Comparison of ENCODE assay signal across 16 cellular contexts in the genomic region with DNA sequence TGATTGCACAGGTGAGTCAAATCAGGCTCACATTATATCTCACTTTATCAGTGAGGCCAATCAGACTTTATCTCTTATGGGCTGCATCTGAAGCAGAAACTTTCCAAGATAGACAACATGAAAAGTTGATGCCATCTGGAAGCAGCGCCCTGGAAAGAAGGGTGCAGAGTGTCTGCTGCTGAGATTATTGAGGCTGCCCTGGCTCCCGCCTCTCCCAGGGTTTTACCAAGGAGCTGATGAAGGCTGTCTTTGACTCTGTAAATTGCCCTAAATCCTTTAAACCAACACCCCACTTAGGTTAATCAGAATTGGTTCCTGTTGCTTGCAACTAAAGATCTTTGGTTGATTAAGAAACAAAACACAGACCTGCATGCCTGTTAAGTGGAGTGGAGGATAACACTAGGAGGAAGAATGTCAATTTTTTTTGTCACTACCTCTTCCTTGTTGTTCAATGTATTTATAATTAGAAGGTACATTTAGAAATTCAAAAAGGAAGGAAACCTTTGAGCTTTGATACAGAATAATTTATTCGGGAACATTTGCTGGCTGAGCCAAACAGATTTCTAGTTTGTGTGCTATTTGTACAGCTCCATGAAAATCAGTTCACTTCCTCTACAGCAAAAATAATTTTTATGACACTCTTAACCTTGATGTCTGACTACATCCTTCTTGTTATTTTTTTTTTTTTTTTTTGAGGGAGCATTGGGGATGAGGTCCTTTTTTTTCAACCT.
DNase-seq lines count a peak whose midpoint lies in the region; ATAC-seq, FAIRE-seq and TF ChIP-seq lines count a peak whose summit lies in the region.
"Had no signal": no experiment of that assay in that cellular context is flagged by ENCODE, and none has a peak within 500 bp of the region (broad histone marks: within the 10 kb centered on the region; RNA-seq: fewer than 3 reads in every experiment).

No MANE protein-coding gene starts in this region.

- H3K27ac Mint-ChIP-seq in mesothelial cell of epicardium (peak overlapping the region; percentile 9), chondrocyte (ENCODE audit: unreplicated experiment) (no peak overlapping the region)
- H3K27ac Mint-ChIP-seq: CD8-positive, alpha-beta memory T cell had no signal

- in situ Hi-C loops in ACHN (cut with HindIII; ENCODE audit: low pct_ligation_motif_present, low pct_unique_long_range_greater_than_20kb, low sequenced_read_pairs) = no loop called here

- no peaks in the 10 kb centered on the region for H3K36me3 Mint-ChIP-seq in mesothelial cell of epicardium
- H3K36me3 Mint-ChIP-seq in chondrocyte (ENCODE audit: low read depth) = no peaks in the 10 kb centered on the region
- H3K36me3 Mint-ChIP-seq: CD8-positive, alpha-beta memory T cell had no signal

- intact Hi-C loops in psoas muscle (cut with DNase I) = no loop called here

- whole genome bisulfite sequencing in A549 (ENCODE audit: missing lambda C conversion rate) = 85% methylated on average over 3 of the region's 3 CpGs
- WGBS in psoas muscle, 3 donors = 70 to 78% (median 73%) methylated on average over 3 of the region's 3 CpGs

- H3K4me1 ChIP-seq in A549 = peaks cover 95% of the 10 kb centered on the region
- H3K4me1 ChIP-seq in psoas muscle = no peaks in the 10 kb centered on the region

- TF ChIP-seq CTCF in A549 (IDR thresholded peaks at IDR 0.05) (no peak), D721Med (IDR thresholded peaks at IDR 0.05; ENCODE audit: insufficient read depth, missing control alignments) (no peak), VCaP (conservative IDR thresholded peaks at IDR 0.05) (no peak), mesothelial cell of epicardium (IDR thresholded peaks at IDR 0.05; ENCODE audit: unreplicated experiment) (no peak), psoas muscle (IDR thresholded peaks at IDR 0.05) (no peak), chondrocyte (IDR thresholded peaks at IDR 0.05) (no peak)

- ATAC-seq in A549 = no peak
- ATAC-seq in psoas muscle = no peak

- H3K9me3 ChIP-seq in A549 (no peaks in the 10 kb centered on the region), psoas muscle (no peaks in the 10 kb centered on the region)

- H3K27me3 ChIP-seq in psoas muscle (ENCODE audit: insufficient read depth in 3 of 3, low read length in 2 of 3) = no peaks in the 10 kb centered on the region

- CTCF ChIA-PET in A549 (lab: Yijun Ruan, JAX) = interaction anchor here (0.7 to 1.2 kb wide), 2 partner anchors 15 to 168 kb away, joined by 4 to 7 read pairs; no protein-coding TSS in a partner anchor

- H3K9me3 Mint-ChIP-seq in mesothelial cell of epicardium = no peaks in the 10 kb centered on the region
- H3K9me3 Mint-ChIP-seq in chondrocyte (ENCODE audit: low read depth) = no peaks in the 10 kb centered on the region
- H3K9me3 Mint-ChIP-seq: CD8-positive, alpha-beta memory T cell had no signal

- TF ChIP-seq EP300 in A549 (IDR thresholded peaks at IDR 0.05) = no peak

- TF ChIP-seq POLR2A in A549 (IDR thresholded peaks at IDR 0.05; ENCODE audit: low read length) = no peak

- POLR2A ChIA-PET in A549 (lab: Yijun Ruan, JAX) = interaction anchor here (0.7 kb wide), 1 partner anchor 100 kb away, joined by 6 read pairs; no protein-coding TSS in a partner anchor

- no peaks in the 10 kb centered on the region for H3K27me3 Mint-ChIP-seq in mesothelial cell of epicardium (ENCODE audit: low read depth)
- H3K27me3 Mint-ChIP-seq in chondrocyte (ENCODE audit: low read depth) = no peaks in the 10 kb centered on the region

- no peak for FAIRE-seq in A549 (lab: Jason Lieb, UNC)
- FAIRE-seq in D721Med (lab: Jason Lieb, UNC) = peak; percentile 41

- H3K36me3 ChIP-seq in psoas muscle (ENCODE audit: insufficient read depth in 1 of 2, low read depth in 1 of 2) = no peaks in the 10 kb centered on the region

- peak overlapping the region; percentile 18 for H3K4me2 ChIP-seq in A549

- DNase-seq in A549 (ENCODE audit: low read depth in 1 of 2, low spot score in 1 of 2) (no peak), D721Med (ENCODE audit: insufficient read length, low spot score) (peak; percentile 33), mesothelial cell of epicardium (ENCODE audit: low spot score in 2 of 2, unreplicated experiment in 2 of 2) (no peak), psoas muscle (no peak), ACHN (no peak), chondrocyte (ENCODE audit: low spot score) (no peak)
- no peak for DNase-seq in effector CD4-positive, alpha-beta T cell
- DNase-seq: C1 segment of cervical spinal cord; CD8-positive, alpha-beta memory T cell; GDM1; H7; NCI-H1694 treated with DMSO at 0.1 percent for 48 hours; NCI-H2227 treated with DMSO at 0.1 percent for 48 hours; NCI-H524 had no signal

- H3K4me3 ChIP-seq in A549 (no peak overlapping the region), psoas muscle (no peak overlapping the region)

- H3K4me3 Mint-ChIP-seq in mesothelial cell of epicardium = no peak overlapping the region
- no peak overlapping the region for H3K4me3 Mint-ChIP-seq in chondrocyte (ENCODE audit: unreplicated experiment)
- H3K4me3 Mint-ChIP-seq: CD8-positive, alpha-beta memory T cell had no signal

- H3K4me1 Mint-ChIP-seq in mesothelial cell of epicardium (peaks cover 46% of the 10 kb centered on the region), chondrocyte (ENCODE audit: low read depth) (peaks cover 46% of the 10 kb centered on the region)
- H3K4me1 Mint-ChIP-seq: CD8-positive, alpha-beta memory T cell had no signal

- H3K27ac ChIP-seq in A549 = peak overlapping the region; percentile 88 to 89
- 0 out of 2 replicates have a peak overlapping the region, but pooled peaks have one; percentile 1 for H3K27ac ChIP-seq in VCaP
- no peak overlapping the region for H3K27ac ChIP-seq in psoas muscle
- H3K27ac ChIP-seq: HL-60 had no signal

- no peak for TF ChIP-seq RAD21 in A549 (conservative IDR thresholded peaks at IDR 0.05 in 1 of 2, IDR thresholded peaks at IDR 0.05 in 1 of 2)

TF ChIP-seq in A549, 52 proteins besides CTCF, POLR2A, EP300 and RAD21:
- TF ChIP-seq, protein P1, sequence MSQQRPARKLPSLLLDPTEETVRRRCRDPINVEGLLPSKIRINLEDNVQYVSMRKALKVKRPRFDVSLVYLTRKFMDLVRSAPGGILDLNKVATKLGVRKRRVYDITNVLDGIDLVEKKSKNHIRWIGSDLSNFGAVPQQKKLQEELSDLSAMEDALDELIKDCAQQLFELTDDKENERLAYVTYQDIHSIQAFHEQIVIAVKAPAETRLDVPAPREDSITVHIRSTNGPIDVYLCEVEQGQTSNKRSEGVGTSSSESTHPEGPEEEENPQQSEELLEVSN (IDR thresholded peaks at IDR 0.05; ENCODE audit: borderline replicate concordance, low read depth) = no peak
- TF ChIP-seq, protein P2, sequence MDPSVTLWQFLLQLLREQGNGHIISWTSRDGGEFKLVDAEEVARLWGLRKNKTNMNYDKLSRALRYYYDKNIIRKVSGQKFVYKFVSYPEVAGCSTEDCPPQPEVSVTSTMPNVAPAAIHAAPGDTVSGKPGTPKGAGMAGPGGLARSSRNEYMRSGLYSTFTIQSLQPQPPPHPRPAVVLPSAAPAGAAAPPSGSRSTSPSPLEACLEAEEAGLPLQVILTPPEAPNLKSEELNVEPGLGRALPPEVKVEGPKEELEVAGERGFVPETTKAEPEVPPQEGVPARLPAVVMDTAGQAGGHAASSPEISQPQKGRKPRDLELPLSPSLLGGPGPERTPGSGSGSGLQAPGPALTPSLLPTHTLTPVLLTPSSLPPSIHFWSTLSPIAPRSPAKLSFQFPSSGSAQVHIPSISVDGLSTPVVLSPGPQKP (IDR thresholded peaks at IDR 0.05; ENCODE audit: low read depth, low read length) = no peak
- TF ChIP-seq HEYL (CRISPR knock-in tag; IDR thresholded peaks at IDR 0.05) (no peak), RFX5 (IDR thresholded peaks at IDR 0.05) (no peak), CHD2 (IDR thresholded peaks at IDR 0.05; ENCODE audit: low read length, partially characterized antibody) (no peak), CBX2 (IDR thresholded peaks at IDR 0.05; ENCODE audit: borderline replicate concordance, low read depth) (no peak), HDAC2 (IDR thresholded peaks at IDR 0.05) (no peak)
- TF ChIP-seq, protein P3, sequence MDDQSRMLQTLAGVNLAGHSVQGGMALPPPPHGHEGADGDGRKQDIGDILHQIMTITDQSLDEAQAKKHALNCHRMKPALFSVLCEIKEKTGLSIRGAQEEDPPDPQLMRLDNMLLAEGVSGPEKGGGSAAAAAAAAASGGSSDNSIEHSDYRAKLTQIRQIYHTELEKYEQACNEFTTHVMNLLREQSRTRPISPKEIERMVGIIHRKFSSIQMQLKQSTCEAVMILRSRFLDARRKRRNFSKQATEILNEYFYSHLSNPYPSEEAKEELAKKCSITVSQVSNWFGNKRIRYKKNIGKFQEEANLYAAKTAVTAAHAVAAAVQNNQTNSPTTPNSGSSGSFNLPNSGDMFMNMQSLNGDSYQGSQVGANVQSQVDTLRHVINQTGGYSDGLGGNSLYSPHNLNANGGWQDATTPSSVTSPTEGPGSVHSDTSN (IDR thresholded peaks at IDR 0.05) = no peak
TF ChIP-seq in A549: peak in this region for 0.
